ENCODE assay signal across 8 cellular contexts in genomic region chr1:231337472-231338269, GRCh38. TPM values are rescaled to one million over a fixed set of nuclear protein-coding genes. Genes with fewer than 3 reads are reported as not detected.
DNase-seq lines count a peak whose midpoint lies in the region; ATAC-seq, FAIRE-seq and TF ChIP-seq lines count a peak whose summit lies in the region.

Gene EXOC8, minus strand, starts transcription at chr1:231337852. Its CDS starts 107 bp downstream, at chr1:231337745.

- peak within 1 kb of the TSS; percentile 69 to 98 (median 90) for H3K4me3 ChIP-seq in keratinocyte (ENCODE audit: control insufficient read depth in 2 of 3, extremely low read depth in 1 of 3, insufficient read depth in 2 of 3, low read depth in 1 of 3, low read length in 3 of 3)

- peak; percentile 91 to 93 for DNase-seq in AML-193 (lab: John Stamatoyannopoulos, UW)
- DNase-seq in NCI-H460 (ENCODE audit: extremely low read depth, low read depth), result peak; percentile 99
- DNase-seq in activated CD4-positive, CD25-positive, alpha-beta regulatory T cell treated with anti-CD3 and anti-CD28 coated beads, Interleukin-2, amount 50 U/mL, for 72 hours, result peak; percentile 98
- peak; percentile 59 to 91 for DNase-seq in cerebellar nuclear complex (lab: John Stamatoyannopoulos, UW)
- peak; percentile 87 for DNase-seq in keratinocyte (ENCODE audit: low read depth, low spot score)
- peak; percentile 96 to 97 for DNase-seq in stimulated activated CD4-positive, alpha-beta T cell treated with anti-CD3 and anti-CD28 coated beads, Interleukin-15, amount 100 ng/mL, for 1 hour (ENCODE audit: low read depth in 1 of 2, low spot score in 1 of 2)

- no peaks in the 10 kb centered on the region for H3K9me3 ChIP-seq in keratinocyte (ENCODE audit: control insufficient read depth, low read depth, low read length)

- peaks cover 3 to 8% of the 10 kb centered on the region in 2 experiments for H3K36me3 ChIP-seq in keratinocyte (ENCODE audit: control insufficient read depth in 2 of 2, extremely low read depth in 1 of 2, insufficient read depth in 2 of 2, low read length in 2 of 2)

- no peaks in the 10 kb centered on the region for H3K27me3 ChIP-seq in keratinocyte (ENCODE audit: control insufficient read depth, extremely low read depth, insufficient read depth, low read length)

- peaks cover 45% of the 10 kb centered on the region for H3K4me1 ChIP-seq in keratinocyte (ENCODE audit: control insufficient read depth, extremely low read depth, insufficient read depth, low read length)

- peak within 1 kb of the TSS; percentile 100 for H3K27ac ChIP-seq in keratinocyte (ENCODE audit: control insufficient read depth, insufficient read depth, low read length)

- H2AFZ ChIP-seq in keratinocyte (ENCODE audit: control insufficient read depth, low read length), result peak within 1 kb of the TSS; percentile 98

- H3K9ac ChIP-seq in keratinocyte (ENCODE audit: control insufficient read depth, extremely low read depth, insufficient read depth, low read length), result peak within 1 kb of the TSS; percentile 99

- H4K20me1 ChIP-seq in keratinocyte (ENCODE audit: control insufficient read depth, extremely low read depth, insufficient read depth, low read length), result peaks cover 18% of the 10 kb centered on the region

- FAIRE-seq in keratinocyte (lab: Jason Lieb, UNC), result peak; percentile 77

- dilution Hi-C loops in keratinocyte (cut with MboI; ENCODE audit: extremely low pct_ligation_motif_present, low sequenced_read_pairs), result no loop called here

- TF ChIP-seq CTCF in keratinocyte (optimal IDR thresholded peaks at IDR 0.05 in 1 of 3, IDR thresholded peaks at IDR 0.05 in 1 of 3, conservative IDR thresholded peaks at IDR 0.05 in 1 of 3; ENCODE audit: extremely low read depth in 1 of 3, insufficient read depth in 2 of 3, low read length in 3 of 3), result no peak

- H3K4me2 ChIP-seq in keratinocyte (ENCODE audit: control insufficient read depth, extremely low read depth, insufficient read depth, low read depth, low read length), result peak within 1 kb of the TSS; percentile 94

- no peaks in the 10 kb centered on the region for H3K9me1 ChIP-seq in keratinocyte (ENCODE audit: control insufficient read depth, extremely low read depth, insufficient read depth, low read length)

- peak; percentile 67 for ATAC-seq in GM19043 (IDR thresholded peaks at IDR 0.05; ENCODE audit: low read depth, unreplicated experiment)
- peak; percentile 78 for ATAC-seq in HG03378 (IDR thresholded peaks at IDR 0.05; ENCODE audit: unreplicated experiment)

- peaks cover 80% of the 10 kb centered on the region for H3K79me2 ChIP-seq in keratinocyte (ENCODE audit: control insufficient read depth, insufficient read depth, low read length)

RNA-seq across cellular contexts. Expression of gene EXOC8, which starts in this region (rescaled TPM):
- total RNA-seq in NCI-H460 (2014; rRNA removed; shearing (Covaris generic)), result 17.8 and 20.1 TPM in 2 replicates
- 13.7 and 17.1 TPM in 2 replicates for polyA plus RNA-seq in NCI-H460 (2014; cell fraction: nucleus; rRNA removed)
- polyA plus RNA-seq in keratinocyte, result 6.0 to 7.1 TPM (median 6.9 TPM) in 3 replicates
- 3.3 TPM for polyA plus RNA-seq in keratinocyte (2011; ENCODE audit: low read depth)
- 2.4 and 3.7 TPM in 2 replicates for polyA plus RNA-seq in keratinocyte (2011; cell fraction: cytosol; rRNA removed)
- polyA plus RNA-seq in keratinocyte (2011; cell fraction: nucleus; rRNA removed), result 9.3 and 11.2 TPM in 2 replicates
- polyA plus RNA-seq in keratinocyte (2012; ENCODE audit: low replicate concordance), result 7.4 and 7.6 TPM in 2 replicates
- 11.0 to 12.8 TPM (median 12.0 TPM) in 3 replicates for polyA minus RNA-seq in keratinocyte
- 9.8 TPM for polyA minus RNA-seq in keratinocyte (2011; cell fraction: cytosol; rRNA and poly(A)+ RNA removed)
- polyA minus RNA-seq in keratinocyte (2011; cell fraction: nucleus; rRNA and poly(A)+ RNA removed), result 11.7 and 17.5 TPM in 2 replicates

Comparison
In these comparisons a context has a peak if more than half of its experiments do, and no peak if none do; other contexts are left out.
1. Peak in every context shown above with its lines: DNase-seq, ATAC-seq, H3K4me3 ChIP-seq and H3K27ac ChIP-seq.